In genomic region chr6:54533567-54533966, GRCh38 we compare ENCODE assay signal across 1 cellular context.
TF ChIP-seq lines count a peak whose summit lies in the region.

No MANE protein-coding gene starts in this region.

TF ChIP-seq in GM23338, 12 proteins besides CTCF, POLR2A, EP300 and RAD21 (continued from another document):
- TF ChIP-seq ZNF462 (CRISPR knock-in tag; IDR thresholded peaks at IDR 0.05), result no peak
- no peak for TF ChIP-seq REST (IDR thresholded peaks at IDR 0.05; ENCODE audit: unreplicated experiment)
- no peak for TF ChIP-seq JUNB (IDR thresholded peaks at IDR 0.05; ENCODE audit: unreplicated experiment)
TF ChIP-seq in GM23338: peak in this region for 0.
